Comparison of ENCODE assay signal across 20 cellular contexts in the genomic region with DNA sequence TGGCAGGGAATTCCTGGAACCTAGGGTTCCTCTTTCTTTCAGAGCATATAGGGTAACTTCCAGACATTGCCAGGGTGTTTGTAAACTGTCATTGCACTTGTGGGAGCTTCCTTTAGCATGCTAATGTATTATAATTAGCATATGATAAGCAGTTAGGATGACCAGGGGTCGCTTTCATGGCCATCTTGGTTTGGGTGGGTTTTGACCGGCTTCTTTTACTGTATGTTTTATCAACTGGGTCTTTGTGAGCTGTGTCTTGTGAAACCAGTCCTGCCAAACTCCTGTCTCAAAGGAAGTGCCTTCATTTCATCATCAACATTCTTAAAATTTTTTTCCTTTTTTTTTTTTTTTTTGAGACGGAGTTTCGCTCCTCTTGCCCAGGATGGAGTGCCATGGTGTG.
DNase-seq lines count a peak whose midpoint lies in the region; ATAC-seq and FAIRE-seq lines count a peak whose summit lies in the region.
"Had no signal": no experiment of that assay in that cellular context is flagged by ENCODE, and none has a peak within 500 bp of the region (broad histone marks: within the 10 kb centered on the region; RNA-seq: fewer than 3 reads in every experiment).

No MANE protein-coding gene starts in this region.

- H3K9me3 ChIP-seq in HUES48 (ENCODE audit: control insufficient read depth, insufficient read depth, low read length) = no peaks in the 10 kb centered on the region
- H3K9me3 ChIP-seq: uterus had no signal

- in situ Hi-C loops in ACHN (cut with HindIII; ENCODE audit: low pct_ligation_motif_present, low pct_unique_long_range_greater_than_20kb, low sequenced_read_pairs) = no loop called here

- H3K4me3 ChIP-seq in HUES48 (ENCODE audit: low read depth, low read length) = no peak overlapping the region
- H3K4me3 ChIP-seq: uterus had no signal

- peaks cover 9% of the 10 kb centered on the region; the same call in 1 of the 2 replicates for H3K4me1 ChIP-seq in HUES48 (ENCODE audit: control insufficient read depth, insufficient read depth, low read length)
- H3K4me1 ChIP-seq: uterus had no signal

- H3K27ac ChIP-seq in HUES48 (ENCODE audit: low read depth, low read length) = peak overlapping the region; percentile 27
- H3K27ac ChIP-seq: uterus had no signal

- ATAC-seq in GM18498 (IDR thresholded peaks at IDR 0.05; ENCODE audit: unreplicated experiment) = no peak
- ATAC-seq: T-cell had no signal

- H3K27me3 ChIP-seq in HUES48 (ENCODE audit: control insufficient read depth, insufficient read depth, low read length) = no peaks in the 10 kb centered on the region
- H3K27me3 ChIP-seq: uterus had no signal

- DNase-seq in CD1c-positive myeloid dendritic cell (ENCODE audit: extremely low spot score) (peak; percentile 31), amniotic epithelial cell (ENCODE audit: low read depth) (peak; percentile 53), iris pigment epithelial cell (ENCODE audit: low read depth) (peak; percentile 53), ACHN (no peak), RCC 7860 (ENCODE audit: low spot score) (no peak), DMS114 treated with DMSO at 0.1 percent for 48 hours (lab: John Stamatoyannopoulos, UW; ENCODE audit: unreplicated experiment) (no peak)
- DNase-seq: activated CD4-positive, CD25-positive, alpha-beta regulatory T cell; cortex of kidney; erythroblast; head of caudate nucleus; kidney; midbrain; NCI-H1092; NCI-H2171; NCI-H748 treated with DMSO at 0.1 percent for 48 hours; T-cell; uterus had no signal

- no peaks in the 10 kb centered on the region for H3K36me3 ChIP-seq in HUES48 (ENCODE audit: control insufficient read depth, insufficient read depth, low read length)
- H3K36me3 ChIP-seq: uterus had no signal

- FAIRE-seq in RCC 7860 (lab: Jason Lieb, UNC) = no peak
- FAIRE-seq: H54, kidney had no signal

- no peak overlapping the region for H3K9ac ChIP-seq in HUES48 (ENCODE audit: low read depth, low read length)

Comparison
In these comparisons a context has a peak if more than half of its experiments do, and no peak if none do; other contexts are left out.
1. DNase-seq: peak in CD1c-positive myeloid dendritic cell (single experiment), amniotic epithelial cell (single experiment) and iris pigment epithelial cell (single experiment); none in ACHN (single experiment), RCC 7860 (single experiment) and DMS114 treated with DMSO at 0.1 percent for 48 hours (single experiment).